ENCODE assay signal across 20 cellular contexts in the genomic region with DNA sequence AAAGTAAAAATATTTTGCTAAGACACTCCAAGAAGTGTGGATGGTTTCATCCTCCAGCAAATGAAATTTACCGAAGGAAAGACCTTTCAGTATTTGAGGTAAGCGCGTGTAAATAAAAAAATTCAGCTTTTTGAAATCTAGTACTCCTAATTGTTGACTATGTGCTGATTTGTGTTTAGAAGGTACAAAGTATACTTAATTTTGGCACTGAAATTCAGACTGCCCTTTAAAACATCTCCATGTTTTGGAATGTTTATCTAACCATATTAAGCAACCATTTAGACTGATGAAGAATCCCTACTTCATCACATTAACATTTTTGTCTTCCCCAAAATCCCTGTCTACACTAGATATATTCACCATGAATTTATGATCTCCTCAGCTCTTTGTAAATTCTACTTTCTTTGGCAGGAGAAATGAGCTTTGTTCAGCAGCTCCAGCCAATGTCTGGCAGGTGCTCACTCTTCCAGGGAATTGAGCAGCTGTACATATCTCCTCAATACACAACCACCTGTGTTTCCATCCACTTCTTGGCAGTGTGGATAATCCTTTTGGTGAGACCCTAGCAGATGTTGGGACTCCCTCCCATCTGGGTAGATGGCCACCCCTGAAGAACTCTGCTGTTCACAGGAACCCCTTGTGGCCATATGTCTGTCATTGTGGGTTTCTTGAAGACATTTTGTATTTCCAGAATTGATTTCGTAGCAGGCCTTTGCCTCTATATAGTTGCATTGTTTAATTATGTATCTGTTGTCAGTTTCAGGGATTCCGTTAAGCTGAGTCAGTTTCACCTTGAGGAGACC.
DNase-seq lines count a peak whose midpoint lies in the region; ATAC-seq, FAIRE-seq and TF ChIP-seq lines count a peak whose summit lies in the region.
"Had no signal": no experiment of that assay in that cellular context is flagged by ENCODE, and none has a peak within 500 bp of the region (broad histone marks: within the 10 kb centered on the region; RNA-seq: fewer than 3 reads in every experiment).

No MANE protein-coding gene starts in this region.

- TF ChIP-seq RAD21 in GM12878 (IDR thresholded peaks at IDR 0.05; ENCODE audit: insufficient read depth, low read depth, low read length): peak; percentile 33; the same call in 1 of the 2 replicates

- peak overlapping the region; percentile 16; the same call in 1 of the 2 replicates for H3K9ac ChIP-seq in MM.1S (ENCODE audit: low read length)
- no peak overlapping the region; the same call in 1 of the 2 replicates for H3K9ac ChIP-seq in GM12878 (ENCODE audit: control insufficient read depth, insufficient read depth, low read length)

- no peaks in the 10 kb centered on the region for H3K9me2 ChIP-seq in MM.1S (replicated peaks; ENCODE audit: insufficient read depth, low read length)

- peak; percentile 12 for ATAC-seq in GM12878
- ATAC-seq in omental fat pad (ENCODE audit: low FRiP score): peak; percentile 62
- ATAC-seq in HG02885 (IDR thresholded peaks at IDR 0.05; ENCODE audit: poor library complexity, unreplicated experiment): no peak
- ATAC-seq: A549, GM23338 had no signal

- H4K20me1 ChIP-seq in MM.1S (ENCODE audit: insufficient read depth, low read length): no peaks in the 10 kb centered on the region
- no peaks in the 10 kb centered on the region for H4K20me1 ChIP-seq in GM12878 (ENCODE audit: control insufficient read depth, insufficient read depth)

- SMC1A ChIA-PET in GM12878 (lab: Charles Lee; ENCODE audit: uncharacterized antibody, unreplicated experiment): interaction anchor here (0.5 to 22.3 kb wide), 14 partner anchors 7 to 186 kb away, joined by 3 to 553 read pairs (median 6); no protein-coding TSS in a partner anchor

- POLR2A ChIA-PET in GM12878 (lab: Charles Lee): interaction anchor here (0.6 to 2.0 kb wide), 7 partner anchors 13 to 150 kb away, joined by 3 to 8 read pairs (median 3); no protein-coding TSS in a partner anchor

- FAIRE-seq in GM12878 (lab: Jason Lieb, UNC): no peak
- FAIRE-seq: A549 had no signal

- no peak for TF ChIP-seq POLR2A in GM12878 (IDR thresholded peaks at IDR 0.05; ENCODE audit: low read depth, low read length)

- intact Hi-C loops in GM12878 (cut with micrococcal nuclease; ENCODE audit: unreplicated experiment): no loop called here

- in situ Hi-C loops in GM12878 (cut with MboI): no loop called here

- H3K79me2 ChIP-seq in MM.1S (ENCODE audit: low read length) (no peaks in the 10 kb centered on the region), GM12878 (ENCODE audit: control insufficient read depth, insufficient read depth, low read length) (no peaks in the 10 kb centered on the region)

- RAD21 ChIA-PET in GM12878 (lab: Charles Lee; ENCODE audit: unreplicated experiment): interaction anchor here (0.6 to 3.6 kb wide), 15 partner anchors 15 to 186 kb away, joined by 3 to 19 read pairs (median 3); no protein-coding TSS in a partner anchor

- H3K4me3 ChIP-seq in MM.1S (ENCODE audit: low read length): 0 out of 2 replicates have a peak overlapping the region, but pooled peaks have one; percentile 15
- H3K4me3 ChIP-seq in GM12878: peak overlapping the region; percentile 28; the same call in 1 of the 2 replicates
- H3K4me3 ChIP-seq: A549, dorsolateral prefrontal cortex, esophagus muscularis mucosa, GM23338, vagina had no signal

- DNase-seq in NCI-H2196 treated with DMSO at 0.1 percent for 48 hours (lab: John Stamatoyannopoulos, UW; ENCODE audit: unreplicated experiment) (peak; percentile 32), NCI-H2196 (lab: John Stamatoyannopoulos, UW; ENCODE audit: unreplicated experiment) (no peak), MM.1S (peak; percentile 50), GM12878 (ENCODE audit: low read depth, low spot score) (no peak), omental fat pad (ENCODE audit: low spot score) (no peak), NCI-H1930 (lab: John Stamatoyannopoulos, UW) (no peak), islet precursor cell (no peak)
- DNase-seq: activated naive CD4-positive, alpha-beta T cell; brain microvascular endothelial cell; DMS79; dorsolateral prefrontal cortex; mammary epithelial cell; NCI-H2107; SIG-M5 had no signal

- H3K4me2 ChIP-seq in MM.1S (ENCODE audit: low read depth, low read length): peak overlapping the region; percentile 65
- H3K4me2 ChIP-seq in GM12878 (ENCODE audit: control insufficient read depth, insufficient read depth): peak overlapping the region; percentile 56
- H3K4me2 ChIP-seq: A549, GM23338 had no signal

- H3K27ac ChIP-seq in MM.1S (ENCODE audit: low read length) (peak overlapping the region; percentile 72), GM12878 (ENCODE audit: control insufficient read depth, insufficient read depth) (peak overlapping the region; percentile 66)
- H3K27ac ChIP-seq: brain microvascular endothelial cell, C4-2B, vagina had no signal

- H3K4me1 ChIP-seq in MM.1S (ENCODE audit: low read length): peaks cover 50% of the 10 kb centered on the region
- H3K4me1 ChIP-seq in GM12878 (ENCODE audit: control insufficient read depth, insufficient read depth, low read length): peaks cover 32% of the 10 kb centered on the region

- CTCF ChIA-PET in GM12878 (lab: Yijun Ruan, JAX): interaction anchor here (0.6 to 4.4 kb wide), 14 partner anchors 9 to 244 kb away, joined by 3 to 24 read pairs (median 4); no protein-coding TSS in a partner anchor

- no TSS peak for BruUV-seq in GM12878 (replicated peaks; lab: Mats Ljungman, UMichigan)

- H3K36me3 ChIP-seq in MM.1S (replicated peaks; ENCODE audit: insufficient read depth, low read length) (no peaks in the 10 kb centered on the region), GM12878 (ENCODE audit: control insufficient read depth in 2 of 2, insufficient read depth in 2 of 2, low read length in 1 of 2) (peaks cover 2 to 13% of the 10 kb centered on the region in 2 experiments; a peak in 3 of 4 replicates)

- H3K9me3 ChIP-seq in MM.1S (replicated peaks; ENCODE audit: insufficient read depth, low read length): no peaks in the 10 kb centered on the region
- H3K9me3 ChIP-seq in GM12878 (replicated peaks; ENCODE audit: control insufficient read depth, insufficient read depth, low read length): no peaks in the 10 kb centered on the region; the same call in 2 of the 3 replicates
- H3K9me3 ChIP-seq: A549, esophagus muscularis mucosa, vagina had no signal

- 60% methylated on average over 5 of the region's 5 CpGs for WGBS in GM12878 (ENCODE audit: insufficient coverage, insufficient replicate concordance, low lambda C conversion rate, missing lambda C conversion rate)

- H2AFZ ChIP-seq in MM.1S (ENCODE audit: low read length): peak overlapping the region; percentile 29
- H2AFZ ChIP-seq in GM12878 (ENCODE audit: control insufficient read depth, low read depth, low read length): peak overlapping the region; percentile 57
- H2AFZ ChIP-seq: GM23338 had no signal

- TF ChIP-seq CTCF in MM.1S (IDR thresholded peaks at IDR 0.05; ENCODE audit: low read length) (peak; percentile 26; the same call in 1 of the 2 replicates), GM12878 (IDR thresholded peaks at IDR 0.05 in 2 of 3, conservative IDR thresholded peaks at IDR 0.05 in 1 of 3; ENCODE audit: control insufficient read depth in 2 of 3, extremely low read depth in 1 of 3, insufficient read depth in 1 of 3, low read depth in 3 of 3, low read length in 3 of 3) (peak; percentile 3 to 28 (median 7); a peak in 1 of 6 replicates), omental fat pad (IDR thresholded peaks at IDR 0.05) (no peak)

- TF ChIP-seq EP300 in GM12878 (IDR thresholded peaks at IDR 0.05; ENCODE audit: borderline replicate concordance in 1 of 2, control insufficient read depth in 1 of 2, low read depth in 2 of 2, low read length in 2 of 2): no peak

- H3F3A ChIP-seq in MM.1S (ENCODE audit: insufficient read depth, low read length): peaks cover 34% of the 10 kb centered on the region

- H3K27me3 ChIP-seq in MM.1S (replicated peaks; ENCODE audit: insufficient read depth, low read length): no peaks in the 10 kb centered on the region
- H3K27me3 ChIP-seq in GM12878 (replicated peaks in 1 of 2; ENCODE audit: control insufficient read depth in 2 of 2, insufficient read depth in 2 of 2, low read length in 1 of 2): no peaks in the 10 kb centered on the region
- H3K27me3 ChIP-seq: brain microvascular endothelial cell, dorsolateral prefrontal cortex, esophagus muscularis mucosa, vagina had no signal

TF ChIP-seq in GM12878, 131 proteins besides CTCF, POLR2A, EP300 and RAD21 (continues in another document):
- TF ChIP-seq, protein P1, sequence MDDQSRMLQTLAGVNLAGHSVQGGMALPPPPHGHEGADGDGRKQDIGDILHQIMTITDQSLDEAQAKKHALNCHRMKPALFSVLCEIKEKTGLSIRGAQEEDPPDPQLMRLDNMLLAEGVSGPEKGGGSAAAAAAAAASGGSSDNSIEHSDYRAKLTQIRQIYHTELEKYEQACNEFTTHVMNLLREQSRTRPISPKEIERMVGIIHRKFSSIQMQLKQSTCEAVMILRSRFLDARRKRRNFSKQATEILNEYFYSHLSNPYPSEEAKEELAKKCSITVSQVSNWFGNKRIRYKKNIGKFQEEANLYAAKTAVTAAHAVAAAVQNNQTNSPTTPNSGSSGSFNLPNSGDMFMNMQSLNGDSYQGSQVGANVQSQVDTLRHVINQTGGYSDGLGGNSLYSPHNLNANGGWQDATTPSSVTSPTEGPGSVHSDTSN (IDR thresholded peaks at IDR 0.05; ENCODE audit: insufficient replicate concordance, low read depth, low read length): no peak
- TF ChIP-seq RB1 (IDR thresholded peaks at IDR 0.05; ENCODE audit: borderline replicate concordance) (no peak), ZZZ3 (IDR thresholded peaks at IDR 0.05; ENCODE audit: control insufficient read depth, insufficient read length, low read depth) (no peak), HCFC1 (IDR thresholded peaks at IDR 0.05; ENCODE audit: low read length) (no peak), ETV6 (conservative IDR thresholded peaks at IDR 0.05 in 1 of 2, IDR thresholded peaks at IDR 0.05 in 1 of 2; ENCODE audit: borderline replicate concordance in 1 of 2, low read depth in 1 of 2) (no peak), YY1 (IDR thresholded peaks at IDR 0.05; ENCODE audit: low read depth, low read length) (0 out of 2 replicates have a peak, but pooled peaks have one; percentile 72), HDGF (IDR thresholded peaks at IDR 0.05) (no peak)
- TF ChIP-seq, protein P2, sequence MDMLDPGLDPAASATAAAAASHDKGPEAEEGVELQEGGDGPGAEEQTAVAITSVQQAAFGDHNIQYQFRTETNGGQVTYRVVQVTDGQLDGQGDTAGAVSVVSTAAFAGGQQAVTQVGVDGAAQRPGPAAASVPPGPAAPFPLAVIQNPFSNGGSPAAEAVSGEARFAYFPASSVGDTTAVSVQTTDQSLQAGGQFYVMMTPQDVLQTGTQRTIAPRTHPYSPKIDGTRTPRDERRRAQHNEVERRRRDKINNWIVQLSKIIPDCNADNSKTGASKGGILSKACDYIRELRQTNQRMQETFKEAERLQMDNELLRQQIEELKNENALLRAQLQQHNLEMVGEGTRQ (IDR thresholded peaks at IDR 0.05; ENCODE audit: borderline replicate concordance, low read depth, low read length): no peak
- TF ChIP-seq, protein P3, sequence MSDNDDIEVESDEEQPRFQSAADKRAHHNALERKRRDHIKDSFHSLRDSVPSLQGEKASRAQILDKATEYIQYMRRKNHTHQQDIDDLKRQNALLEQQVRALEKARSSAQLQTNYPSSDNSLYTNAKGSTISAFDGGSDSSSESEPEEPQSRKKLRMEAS (IDR thresholded peaks at IDR 0.05; ENCODE audit: low read depth, low read length): no peak

Comparison
In these comparisons a context has a peak if more than half of its experiments do, and no peak if none do; other contexts are left out.
1. DNase-seq: peak in NCI-H2196 treated with DMSO at 0.1 percent for 48 hours (single experiment) and MM.1S (single experiment); none in NCI-H2196 (single experiment), GM12878 (single experiment), omental fat pad (single experiment), NCI-H1930 (0 of 2) and islet precursor cell (single experiment).
2. CTCF ChIP-seq: peak in MM.1S (single experiment) and GM12878 (3 of 3); none in omental fat pad (0 of 3).